Comparison of ENCODE assay signal across 8 cellular contexts in genomic region chr21:38958940-38959685, GRCh38.
DNase-seq lines count a peak whose midpoint lies in the region; ATAC-seq, FAIRE-seq and TF ChIP-seq lines count a peak whose summit lies in the region.

No MANE protein-coding gene starts in this region.

- peaks cover 31% of the 10 kb centered on the region for H3K4me1 Mint-ChIP-seq in osteocyte (ENCODE audit: unreplicated experiment)

- H3K4me3 Mint-ChIP-seq in osteocyte (ENCODE audit: unreplicated experiment), result no peak overlapping the region

- peak; percentile 8 for FAIRE-seq in endometrium (lab: Jason Lieb, UNC)

- peaks cover 5% of the 10 kb centered on the region for H3K9me3 Mint-ChIP-seq in osteocyte (ENCODE audit: unreplicated experiment)

- ATAC-seq in HG03175 (IDR thresholded peaks at IDR 0.05; ENCODE audit: unreplicated experiment) (no peak), GM21515 (IDR thresholded peaks at IDR 0.05; ENCODE audit: unreplicated experiment) (no peak)

- TF ChIP-seq CTCF in osteocyte (IDR thresholded peaks at IDR 0.05), result no peak

- peaks cover 2% of the 10 kb centered on the region for H3K36me3 Mint-ChIP-seq in osteocyte (ENCODE audit: unreplicated experiment)

- DNase-seq in DMS53 (lab: John Stamatoyannopoulos, UW) (peak; percentile 78), NOMO-1 treated with DMSO at 0.1 percent for 48 hours (lab: John Stamatoyannopoulos, UW; ENCODE audit: unreplicated experiment) (peak; percentile 91), osteocyte (ENCODE audit: extremely low spot score, unreplicated experiment) (no peak), NCI-H128 (lab: John Stamatoyannopoulos, UW; ENCODE audit: unreplicated experiment) (no peak), KBM-7 (no peak)

- H3K27me3 Mint-ChIP-seq in osteocyte (ENCODE audit: unreplicated experiment), result peaks cover under 1% of the 10 kb centered on the region

- in situ Hi-C loops in KBM-7 (cut with MboI; ENCODE audit: low pct_unique_long_range_greater_than_20kb, low sequenced_read_pairs), result no loop called here

- peak overlapping the region; percentile 56 for H3K27ac Mint-ChIP-seq in osteocyte (ENCODE audit: unreplicated experiment)

Comparison
In these comparisons a context has a peak if more than half of its experiments do, and no peak if none do; other contexts are left out.
1. DNase-seq: peak in DMS53 (single experiment) and NOMO-1 treated with DMSO at 0.1 percent for 48 hours (single experiment); none in osteocyte (single experiment), NCI-H128 (single experiment) and KBM-7 (single experiment).